In genomic region chr14:61392297-61392696, GRCh38 we compare ENCODE assay signal across 18 cellular contexts.
DNase-seq lines count a peak whose midpoint lies in the region; ATAC-seq, FAIRE-seq and TF ChIP-seq lines count a peak whose summit lies in the region.
"Had no signal": no experiment of that assay in that cellular context is flagged by ENCODE, and none has a peak within 500 bp of the region (broad histone marks: within the 10 kb centered on the region; RNA-seq: fewer than 3 reads in every experiment).

No MANE protein-coding gene starts in this region.

- H3K27ac ChIP-seq in CD8-positive, alpha-beta memory T cell (ENCODE audit: low read depth, low read length) = no peak overlapping the region
- no peak overlapping the region for H3K27ac ChIP-seq in endothelial cell of umbilical vein (ENCODE audit: insufficient read depth, low read depth, low read length)

- no peak for ATAC-seq in activated T-cell treated with anti-CD3 and anti-CD28 coated beads, Interleukin-2, amount 50 U/mL, for 4 hours
- ATAC-seq in activated CD8-positive, alpha-beta T cell treated with anti-CD3 and anti-CD28 coated beads, Interleukin-2, amount 10 ng/mL, durations not matched to agents 7 days and 5 days = no peak
- no peak for ATAC-seq in Right ventricle myocardium superior (ENCODE audit: poor library complexity)
- ATAC-seq: Panc1, Right ventricle myocardium inferior had no signal

- H2AFZ ChIP-seq in endothelial cell of umbilical vein (ENCODE audit: low read depth, low read length) = no peak overlapping the region

- DNase-seq in activated T-cell treated with anti-CD3 and anti-CD28 coated beads, Interleukin-2, amount 50 U/mL, for 4 hours = no peak
- DNase-seq in activated T-cell treated with anti-CD3 and anti-CD28 coated beads for 4 hours (no peak), endothelial cell of umbilical vein (ENCODE audit: low read depth, low spot score) (no peak), Right ventricle myocardium superior (no peak), MCF 10A (ENCODE audit: unreplicated experiment) (no peak)
- no peak for DNase-seq in CD8-positive, alpha-beta memory T cell
- no peak for DNase-seq in activated CD8-positive, alpha-beta T cell treated with anti-CD3 and anti-CD28 coated beads, Interleukin-2, amount 10 ng/mL, durations not matched to agents 7 days and 5 days
- no peak for DNase-seq in activated effector memory CD4-positive, alpha-beta T cell treated with Interleukin-2 at 50 U/mL for 16 hours
- DNase-seq: AML-193, HFFc6, KBM-7, NCI-H1092 treated with DMSO at 0.1 percent for 48 hours, NCI-H1694 treated with DMSO at 0.1 percent for 48 hours, NCI-H446, NCI-H774 had no signal

- dilution Hi-C loops in endothelial cell of umbilical vein (cut with MboI; ENCODE audit: extremely low pct_ligation_motif_present, low sequenced_read_pairs) = no loop called here

- BruUV-seq in endothelial cell of umbilical vein (replicated peaks; lab: Mats Ljungman, UMichigan) (TSS peak; percentile 10), MCF 10A (replicated peaks; lab: Mats Ljungman, UMichigan) (no TSS peak)

- TF ChIP-seq CTCF in endothelial cell of umbilical vein (IDR thresholded peaks at IDR 0.05; ENCODE audit: extremely low read depth in 1 of 2, insufficient read depth in 1 of 2, low read depth in 1 of 2, low read length in 2 of 2) (no peak), MCF 10A (IDR thresholded peaks at IDR 0.05; ENCODE audit: unreplicated experiment) (no peak)

- no peak overlapping the region for H3K9ac ChIP-seq in endothelial cell of umbilical vein (replicated peaks; ENCODE audit: extremely low read depth, insufficient read depth, low read length)

- no peak overlapping the region for H3K4me3 ChIP-seq in CD8-positive, alpha-beta memory T cell (ENCODE audit: low read length)
- no peak overlapping the region for H3K4me3 ChIP-seq in endothelial cell of umbilical vein (replicated peaks in 1 of 3; ENCODE audit: insufficient read depth in 1 of 3, low read depth in 1 of 3, low read length in 3 of 3)

- H3K9me3 Mint-ChIP-seq in activated T-cell treated with anti-CD3 and anti-CD28 coated beads, Interleukin-2, amount 50 U/mL, for 4 hours = no peaks in the 10 kb centered on the region
- no peaks in the 10 kb centered on the region for H3K9me3 Mint-ChIP-seq in CD8-positive, alpha-beta memory T cell
- H3K9me3 Mint-ChIP-seq in activated CD8-positive, alpha-beta T cell treated with anti-CD3 and anti-CD28 coated beads, Interleukin-2, amount 10 ng/mL, durations not matched to agents 7 days and 5 days (ENCODE audit: insufficient read depth) = no peaks in the 10 kb centered on the region
- no peaks in the 10 kb centered on the region for H3K9me3 Mint-ChIP-seq in MCF 10A (ENCODE audit: unreplicated experiment)
- H3K9me3 Mint-ChIP-seq: HFFc6 had no signal

- no peak overlapping the region for H3K4me2 ChIP-seq in endothelial cell of umbilical vein (ENCODE audit: insufficient read depth, low read length)

- TF ChIP-seq POLR2A in endothelial cell of umbilical vein (IDR thresholded peaks at IDR 0.05; ENCODE audit: low read depth, low read length) = no peak

- intact Hi-C loops in endothelial cell of umbilical vein (cut with micrococcal nuclease) = no loop called here
- intact Hi-C loops in Right ventricle myocardium superior (cut with DNase I) = no loop called here
- intact Hi-C loops in MCF 10A (cut with micrococcal nuclease) = no loop called here

- peaks cover 99% of the 10 kb centered on the region for H3K4me1 ChIP-seq in CD8-positive, alpha-beta memory T cell (ENCODE audit: insufficient read depth, low read length)
- peaks cover 29% of the 10 kb centered on the region for H3K4me1 ChIP-seq in endothelial cell of umbilical vein (ENCODE audit: control insufficient read depth, extremely low read depth, insufficient read depth, low read length)

- peaks cover 36% of the 10 kb centered on the region for H3K36me3 Mint-ChIP-seq in activated T-cell treated with anti-CD3 and anti-CD28 coated beads, Interleukin-2, amount 50 U/mL, for 4 hours (ENCODE audit: insufficient read depth)
- peaks cover 0 to 57% (median 12%) of the 10 kb centered on the region in 3 donors for H3K36me3 Mint-ChIP-seq in CD8-positive, alpha-beta memory T cell
- H3K36me3 Mint-ChIP-seq in activated CD8-positive, alpha-beta T cell treated with anti-CD3 and anti-CD28 coated beads, Interleukin-2, amount 10 ng/mL, durations not matched to agents 7 days and 5 days (ENCODE audit: low read depth) = peaks cover 74% of the 10 kb centered on the region
- peaks cover 12% of the 10 kb centered on the region for H3K36me3 Mint-ChIP-seq in MCF 10A (ENCODE audit: insufficient read depth, unreplicated experiment)

- H3K4me3 Mint-ChIP-seq in activated T-cell treated with anti-CD3 and anti-CD28 coated beads, Interleukin-2, amount 50 U/mL, for 4 hours = peak overlapping the region; percentile 50
- H3K4me3 Mint-ChIP-seq in CD8-positive, alpha-beta memory T cell = peak overlapping the region in 5 of 7 donors; percentile 10 to 75 (median 57)
- H3K4me3 Mint-ChIP-seq in activated CD8-positive, alpha-beta T cell treated with anti-CD3 and anti-CD28 coated beads, Interleukin-2, amount 10 ng/mL, durations not matched to agents 7 days and 5 days = peak overlapping the region; percentile 23
- no peak overlapping the region for H3K4me3 Mint-ChIP-seq in MCF 10A (ENCODE audit: unreplicated experiment)
- H3K4me3 Mint-ChIP-seq: HFFc6 had no signal

- CTCF ChIA-PET in CD8-positive, alpha-beta memory T cell (lab: Charles Lee) = no interaction called here
- CTCF ChIA-PET in activated CD8-positive, alpha-beta T cell treated with anti-CD3 and anti-CD28 coated beads, Interleukin-2, amount 10 ng/mL, durations not matched to agents 7 days and 5 days (lab: Charles Lee) = no interaction called here
- CTCF ChIA-PET in endothelial cell of umbilical vein (lab: Charles Lee) = no interaction called here
- CTCF ChIA-PET in MCF 10A (lab: Yijun Ruan, JAX) = no interaction called here

- H3K27me3 Mint-ChIP-seq in activated T-cell treated with anti-CD3 and anti-CD28 coated beads, Interleukin-2, amount 50 U/mL, for 4 hours (ENCODE audit: low read depth) = no peaks in the 10 kb centered on the region
- no peaks in the 10 kb centered on the region for H3K27me3 Mint-ChIP-seq in CD8-positive, alpha-beta memory T cell
- no peaks in the 10 kb centered on the region for H3K27me3 Mint-ChIP-seq in activated CD8-positive, alpha-beta T cell treated with anti-CD3 and anti-CD28 coated beads, Interleukin-2, amount 10 ng/mL, durations not matched to agents 7 days and 5 days (ENCODE audit: low read depth)
- no peaks in the 10 kb centered on the region for H3K27me3 Mint-ChIP-seq in MCF 10A (ENCODE audit: insufficient read depth, unreplicated experiment)

- peaks cover 4% of the 10 kb centered on the region for H4K20me1 ChIP-seq in endothelial cell of umbilical vein (replicated peaks; ENCODE audit: control insufficient read depth, extremely low read depth, insufficient read depth, low read length)

- POLR2A ChIA-PET in CD8-positive, alpha-beta memory T cell (lab: Charles Lee) = no interaction called here
- POLR2A ChIA-PET in activated CD8-positive, alpha-beta T cell treated with anti-CD3 and anti-CD28 coated beads, Interleukin-2, amount 10 ng/mL, durations not matched to agents 7 days and 5 days (lab: Charles Lee) = no interaction called here
- POLR2A ChIA-PET in endothelial cell of umbilical vein (lab: Charles Lee) (no interaction called here), MCF 10A (lab: Yijun Ruan, JAX) (no interaction called here)

- peak overlapping the region in 2 of 8 donors; percentile 76 to 85 for H3K27ac Mint-ChIP-seq in CD8-positive, alpha-beta memory T cell
- H3K27ac Mint-ChIP-seq in activated CD8-positive, alpha-beta T cell treated with anti-CD3 and anti-CD28 coated beads, Interleukin-2, amount 10 ng/mL, durations not matched to agents 7 days and 5 days = peak overlapping the region; percentile 23
- no peak overlapping the region for H3K27ac Mint-ChIP-seq in MCF 10A (ENCODE audit: low read depth, unreplicated experiment)
- H3K27ac Mint-ChIP-seq: HFFc6 had no signal

- no peaks in the 10 kb centered on the region for H3K27me3 ChIP-seq in CD8-positive, alpha-beta memory T cell (ENCODE audit: insufficient read depth, low read length, poor library complexity, severe bottlenecking)
- H3K27me3 ChIP-seq in endothelial cell of umbilical vein (ENCODE audit: control insufficient read depth in 2 of 2, insufficient read depth in 2 of 2, low read length in 2 of 2) = no peaks in the 10 kb centered on the region

- no peaks in the 10 kb centered on the region for H3K9me1 ChIP-seq in endothelial cell of umbilical vein (replicated peaks; ENCODE audit: control insufficient read depth, extremely low read depth, insufficient read depth, low read length)

- H3K36me3 ChIP-seq in CD8-positive, alpha-beta memory T cell (ENCODE audit: insufficient read depth, low read length) = no peaks in the 10 kb centered on the region
- peaks cover 2 to 7% of the 10 kb centered on the region in 2 experiments for H3K36me3 ChIP-seq in endothelial cell of umbilical vein (ENCODE audit: control insufficient read depth in 2 of 2, extremely low read depth in 1 of 2, insufficient read depth in 2 of 2, low read length in 2 of 2)

- FAIRE-seq in endothelial cell of umbilical vein (lab: Jason Lieb, UNC) = no peak
- FAIRE-seq: H1 had no signal

- peaks cover 59% of the 10 kb centered on the region for H3K4me1 Mint-ChIP-seq in activated T-cell treated with anti-CD3 and anti-CD28 coated beads, Interleukin-2, amount 50 U/mL, for 4 hours (ENCODE audit: low read depth)
- peaks cover 0 to 14% (median 13%) of the 10 kb centered on the region in 3 donors for H3K4me1 Mint-ChIP-seq in CD8-positive, alpha-beta memory T cell
- peaks cover 13% of the 10 kb centered on the region for H3K4me1 Mint-ChIP-seq in activated CD8-positive, alpha-beta T cell treated with anti-CD3 and anti-CD28 coated beads, Interleukin-2, amount 10 ng/mL, durations not matched to agents 7 days and 5 days (ENCODE audit: low read depth)
- peaks cover 16% of the 10 kb centered on the region for H3K4me1 Mint-ChIP-seq in MCF 10A (ENCODE audit: insufficient read depth, unreplicated experiment)

- H3K79me2 ChIP-seq in endothelial cell of umbilical vein (ENCODE audit: control insufficient read depth, insufficient read depth, low read length) = peaks cover 70% of the 10 kb centered on the region

- no peaks in the 10 kb centered on the region for H3K9me3 ChIP-seq in CD8-positive, alpha-beta memory T cell (ENCODE audit: low read length)
- no peaks in the 10 kb centered on the region for H3K9me3 ChIP-seq in endothelial cell of umbilical vein (replicated peaks; ENCODE audit: control insufficient read depth, insufficient read depth, low read length)

TF ChIP-seq in endothelial cell of umbilical vein, 7 proteins besides CTCF, POLR2A, EP300 and RAD21 (continues in another document):
- TF ChIP-seq GATA2 (IDR thresholded peaks at IDR 0.05; ENCODE audit: insufficient read depth, insufficient read length, low read depth, low read length) (no peak), EZH2 (IDR thresholded peaks at IDR 0.05; ENCODE audit: borderline replicate concordance, low read depth, low read length, severe bottlenecking) (no peak), MAX (IDR thresholded peaks at IDR 0.05; ENCODE audit: insufficient read depth, insufficient read length) (no peak), FOS (IDR thresholded peaks at IDR 0.05; ENCODE audit: borderline replicate concordance, insufficient read depth, low read length) (no peak)
